ENCODE assay signal across 8 cellular contexts in genomic region chr14:35366048-35366428, GRCh38. TPM values are rescaled to one million over a fixed set of nuclear protein-coding genes. Genes with fewer than 3 reads are reported as not detected.
DNase-seq lines count a peak whose midpoint lies in the region; ATAC-seq, FAIRE-seq and TF ChIP-seq lines count a peak whose summit lies in the region.
"Had no signal": no experiment of that assay in that cellular context is flagged by ENCODE, and none has a peak within 500 bp of the region (broad histone marks: within the 10 kb centered on the region; RNA-seq: fewer than 3 reads in every experiment).

No MANE protein-coding gene starts in this region.

- dilution Hi-C loops in keratinocyte (cut with MboI; ENCODE audit: extremely low pct_ligation_motif_present, low sequenced_read_pairs), result no loop called here

- DNase-seq in LHCN-M2 (ENCODE audit: low read depth), result peak; percentile 57
- no peak for DNase-seq in keratinocyte (ENCODE audit: low read depth, low spot score)
- DNase-seq in DMS153 (lab: John Stamatoyannopoulos, UW), result no peak
- DNase-seq in NCI-H510A treated with DMSO at 0.1 percent for 48 hours (lab: John Stamatoyannopoulos, UW), result no peak

- no peak overlapping the region for H3K9ac ChIP-seq in keratinocyte (ENCODE audit: control insufficient read depth, extremely low read depth, insufficient read depth, low read length)

- H3K79me2 ChIP-seq in keratinocyte (ENCODE audit: control insufficient read depth, insufficient read depth, low read length), result no peaks in the 10 kb centered on the region

- FAIRE-seq in keratinocyte (lab: Jason Lieb, UNC), result no peak

- peaks cover 26% of the 10 kb centered on the region for H3K4me1 ChIP-seq in keratinocyte (ENCODE audit: control insufficient read depth, extremely low read depth, insufficient read depth, low read length)

- H3K4me2 ChIP-seq in keratinocyte (ENCODE audit: control insufficient read depth, extremely low read depth, insufficient read depth, low read depth, low read length), result no peak overlapping the region

- H3K9me3 Mint-ChIP-seq in activated naive CD8-positive, alpha-beta T cell (ENCODE audit: low read depth), result no peaks in the 10 kb centered on the region
- peaks cover 7% of the 10 kb centered on the region for H3K9me3 Mint-ChIP-seq in stimulated activated naive CD8-positive, alpha-beta T cell treated with anti-CD3 and anti-CD28 coated beads, Interleukin-15, Interleukin-2, amounts not matched to agents 100 ng/mL and 50 ng/mL, for 24 hours

- no peak overlapping the region for H3K4me3 Mint-ChIP-seq in activated naive CD8-positive, alpha-beta T cell
- H3K4me3 Mint-ChIP-seq in stimulated activated naive CD8-positive, alpha-beta T cell treated with anti-CD3 and anti-CD28 coated beads, Interleukin-15, Interleukin-2, amounts not matched to agents 100 ng/mL and 50 ng/mL, for 24 hours, result peak overlapping the region; percentile 73
- H3K4me3 Mint-ChIP-seq: neural crest cell had no signal

- peaks cover 52% of the 10 kb centered on the region for H3K4me1 Mint-ChIP-seq in activated naive CD8-positive, alpha-beta T cell (ENCODE audit: low read depth)
- peaks cover 64% of the 10 kb centered on the region for H3K4me1 Mint-ChIP-seq in stimulated activated naive CD8-positive, alpha-beta T cell treated with anti-CD3 and anti-CD28 coated beads, Interleukin-15, Interleukin-2, amounts not matched to agents 100 ng/mL and 50 ng/mL, for 24 hours (ENCODE audit: low read depth)

- peaks cover 3% of the 10 kb centered on the region for H3K9me1 ChIP-seq in keratinocyte (ENCODE audit: control insufficient read depth, extremely low read depth, insufficient read depth, low read length)

- H2AFZ ChIP-seq in keratinocyte (ENCODE audit: control insufficient read depth, low read length), result no peak overlapping the region

- H4K20me1 ChIP-seq in keratinocyte (ENCODE audit: control insufficient read depth, extremely low read depth, insufficient read depth, low read length), result no peaks in the 10 kb centered on the region

- no peak for TF ChIP-seq CTCF in keratinocyte (optimal IDR thresholded peaks at IDR 0.05 in 1 of 3, IDR thresholded peaks at IDR 0.05 in 1 of 3, conservative IDR thresholded peaks at IDR 0.05 in 1 of 3; ENCODE audit: extremely low read depth in 1 of 3, insufficient read depth in 2 of 3, low read length in 3 of 3)

- ATAC-seq in GM19328 (IDR thresholded peaks at IDR 0.05; ENCODE audit: unreplicated experiment), result no peak

- no peaks in the 10 kb centered on the region for H3K27me3 ChIP-seq in keratinocyte (ENCODE audit: control insufficient read depth, extremely low read depth, insufficient read depth, low read length)

- H3K27ac Mint-ChIP-seq in activated naive CD8-positive, alpha-beta T cell, result peak overlapping the region; percentile 98
- H3K27ac Mint-ChIP-seq in stimulated activated naive CD8-positive, alpha-beta T cell treated with anti-CD3 and anti-CD28 coated beads, Interleukin-15, Interleukin-2, amounts not matched to agents 100 ng/mL and 50 ng/mL, for 24 hours, result peak overlapping the region; percentile 98

- peaks cover under 1% of the 10 kb centered on the region for H3K36me3 Mint-ChIP-seq in activated naive CD8-positive, alpha-beta T cell
- peaks cover 1% of the 10 kb centered on the region for H3K36me3 Mint-ChIP-seq in stimulated activated naive CD8-positive, alpha-beta T cell treated with anti-CD3 and anti-CD28 coated beads, Interleukin-15, Interleukin-2, amounts not matched to agents 100 ng/mL and 50 ng/mL, for 24 hours (ENCODE audit: low read depth)

- no peaks in the 10 kb centered on the region for H3K27me3 Mint-ChIP-seq in activated naive CD8-positive, alpha-beta T cell
- no peaks in the 10 kb centered on the region for H3K27me3 Mint-ChIP-seq in stimulated activated naive CD8-positive, alpha-beta T cell treated with anti-CD3 and anti-CD28 coated beads, Interleukin-15, Interleukin-2, amounts not matched to agents 100 ng/mL and 50 ng/mL, for 24 hours

- H3K27ac ChIP-seq in keratinocyte (ENCODE audit: control insufficient read depth, insufficient read depth, low read length), result peak overlapping the region; percentile 2

- H3K4me3 ChIP-seq in keratinocyte (ENCODE audit: control insufficient read depth in 2 of 3, extremely low read depth in 1 of 3, insufficient read depth in 2 of 3, low read depth in 1 of 3, low read length in 3 of 3), result no peak overlapping the region

- no peaks in the 10 kb centered on the region for H3K36me3 ChIP-seq in keratinocyte (ENCODE audit: control insufficient read depth in 2 of 2, extremely low read depth in 1 of 2, insufficient read depth in 2 of 2, low read length in 2 of 2)

- H3K9me3 ChIP-seq in keratinocyte (ENCODE audit: control insufficient read depth, low read depth, low read length), result no peaks in the 10 kb centered on the region

RNA-seq across cellular contexts. Expression of gene NFKBIA, which starts 38.5 kb away (rescaled TPM):
- 74.7 and 104 TPM in 2 replicates for total RNA-seq in LHCN-M2 (2014; rRNA removed)
- polyA plus RNA-seq in LHCN-M2 (2012), result 37.3 TPM
- polyA plus RNA-seq in keratinocyte, result 35.2 to 123 TPM (median 92.6 TPM) in 3 replicates
- polyA plus RNA-seq in keratinocyte (2011; ENCODE audit: low read depth), result 199 TPM
- polyA plus RNA-seq in keratinocyte (2011; cell fraction: cytosol; rRNA removed), result 33.0 and 56.7 TPM in 2 replicates
- 250 and 467 TPM in 2 replicates for polyA plus RNA-seq in keratinocyte (2011; cell fraction: nucleus; rRNA removed)
- 30.3 and 200 TPM in 2 replicates for polyA plus RNA-seq in keratinocyte (2012; ENCODE audit: low replicate concordance)
- polyA minus RNA-seq in keratinocyte, result 122 to 241 TPM (median 215 TPM) in 3 replicates
- polyA minus RNA-seq in keratinocyte (2011; cell fraction: cytosol; rRNA and poly(A)+ RNA removed), result 85.2 TPM
- polyA minus RNA-seq in keratinocyte (2011; cell fraction: nucleus; rRNA and poly(A)+ RNA removed), result 232 and 287 TPM in 2 replicates
